7 cellular contexts compared by ENCODE assay signal in genomic region chr10:43265799-43266721, GRCh38. TPM values are rescaled to one million over a fixed set of nuclear protein-coding genes. Genes with fewer than 3 reads are reported as not detected.
DNase-seq lines count a peak whose midpoint lies in the region; ATAC-seq and TF ChIP-seq lines count a peak whose summit lies in the region.

No MANE protein-coding gene starts in this region.

- H3K27me3 Mint-ChIP-seq in WTC11 (ENCODE audit: low read depth) (peaks cover 54% of the 10 kb centered on the region), naive B cell (peaks cover 31 to 79% (median 78%) of the 10 kb centered on the region in 3 donors)

- TF ChIP-seq CTCF in HEK293 (tag by site-specific recombination; IDR thresholded peaks at IDR 0.05), result peak; percentile 84
- no peak for TF ChIP-seq CTCF in WTC11 (IDR thresholded peaks at IDR 0.05)
- TF ChIP-seq CTCF in coronary artery (IDR thresholded peaks at IDR 0.05), result no peak

- H3K9me3 Mint-ChIP-seq in WTC11, result no peaks in the 10 kb centered on the region; the same call in 1 of the 2 replicates
- peaks cover 0 to 3% (median 0%) of the 10 kb centered on the region in 7 donors for H3K9me3 Mint-ChIP-seq in naive B cell

- ATAC-seq in WTC11, result peak; percentile 61
- ATAC-seq in naive B cell (ENCODE audit: low read depth in 2 of 2), result peak in 1 of 2 donors; percentile 33
- ATAC-seq in HG03521 (IDR thresholded peaks at IDR 0.05; ENCODE audit: unreplicated experiment), result no peak
- ATAC-seq in GM19397 (IDR thresholded peaks at IDR 0.05; ENCODE audit: unreplicated experiment), result no peak

- H3K36me3 ChIP-seq in HEK293 (ENCODE audit: control insufficient read depth in 2 of 2, insufficient read depth in 1 of 2, low read length in 2 of 2), result no peaks in the 10 kb centered on the region

- H3K36me3 Mint-ChIP-seq in WTC11 (no peaks in the 10 kb centered on the region), naive B cell (no peaks in the 10 kb centered on the region)

- POLR2A ChIA-PET in HEK293 (lab: Yijun Ruan, JAX), result interaction anchor here (1.0 kb wide), 1 partner anchor 143 kb away, joined by 3 read pairs; the partner anchor contains the start of gene HNRNPF
- POLR2A ChIA-PET in WTC11 (lab: Charles Lee), result interaction anchor here (0.8 to 1.0 kb wide), 2 partner anchors 45 to 46 kb away, joined by 3 to 4 read pairs; no protein-coding TSS in a partner anchor

- H3K4me3 ChIP-seq in HEK293 (ENCODE audit: low read depth, low read length) (no peak overlapping the region), coronary artery (peak overlapping the region; percentile 68)

- CTCF ChIA-PET in HEK293 (lab: Yijun Ruan, JAX), result interaction anchor here (0.7 to 1.2 kb wide), 2 partner anchors 26 to 129 kb away, joined by 3 read pairs; no protein-coding TSS in a partner anchor
- CTCF ChIA-PET in WTC11 (lab: Charles Lee), result interaction anchor here (0.6 to 10.7 kb wide), 19 partner anchors 10 to 156 kb away, joined by 3 to 94 read pairs (median 6); no protein-coding TSS in a partner anchor

- H3K27ac Mint-ChIP-seq in WTC11, result no peak overlapping the region
- no peak overlapping the region for H3K27ac Mint-ChIP-seq in naive B cell

- H3K4me3 Mint-ChIP-seq in WTC11, result peak overlapping the region; percentile 74
- peak overlapping the region in 7 of 8 donors; percentile 63 to 84 (median 73) for H3K4me3 Mint-ChIP-seq in naive B cell

- H3K4me1 ChIP-seq in HEK293 (ENCODE audit: control insufficient read depth, insufficient read depth, low read length), result no peaks in the 10 kb centered on the region; the same call in 1 of the 2 replicates

- H3K4me1 Mint-ChIP-seq in WTC11 (peaks cover 7% of the 10 kb centered on the region), naive B cell (peaks cover 4 to 12% (median 10%) of the 10 kb centered on the region in 3 donors)

- H3K27ac ChIP-seq in HEK293 (ENCODE audit: extremely low read depth, low read depth, low read length) (no peak overlapping the region), coronary artery (no peak overlapping the region)

- peak; percentile 55 for DNase-seq in WTC11 (ENCODE audit: low spot score)
- peak; percentile 71 for DNase-seq in coronary artery (ENCODE audit: low spot score)
- DNase-seq in naive B cell, result no peak
- DNase-seq in kidney glomerular epithelial cell (lab: John Stamatoyannopoulos, UW), result no peak

- no peaks in the 10 kb centered on the region for H3K9me3 ChIP-seq in HEK293 (ENCODE audit: control insufficient read depth, insufficient read depth, low read depth, low read length)

TF ChIP-seq in HEK293, 187 proteins besides CTCF, POLR2A, EP300 and RAD21 (continues in another document):
- TF ChIP-seq PRDM10 (tag by site-specific recombination; IDR thresholded peaks at IDR 0.05), result peak; percentile 37; the same call in 1 of the 2 replicates
- peak; percentile 16; the same call in 1 of the 2 replicates for TF ChIP-seq EGR2 (tag by site-specific recombination; IDR thresholded peaks at IDR 0.05; ENCODE audit: low read depth)
- TF ChIP-seq, protein P1, sequence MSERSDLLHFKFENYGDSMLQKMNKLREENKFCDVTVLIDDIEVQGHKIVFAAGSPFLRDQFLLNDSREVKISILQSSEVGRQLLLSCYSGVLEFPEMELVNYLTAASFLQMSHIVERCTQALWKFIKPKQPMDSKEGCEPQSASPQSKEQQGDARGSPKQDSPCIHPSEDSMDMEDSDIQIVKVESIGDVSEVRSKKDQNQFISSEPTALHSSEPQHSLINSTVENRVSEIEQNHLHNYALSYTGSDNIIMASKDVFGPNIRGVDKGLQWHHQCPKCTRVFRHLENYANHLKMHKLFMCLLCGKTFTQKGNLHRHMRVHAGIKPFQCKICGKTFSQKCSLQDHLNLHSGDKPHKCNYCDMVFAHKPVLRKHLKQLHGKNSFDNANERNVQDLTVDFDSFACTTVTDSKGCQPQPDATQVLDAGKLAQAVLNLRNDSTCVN (tag by site-specific recombination; optimal IDR thresholded peaks at IDR 0.05), result peak; percentile 35
- TF ChIP-seq ZNF560 (tag by site-specific recombination; IDR thresholded peaks at IDR 0.05; ENCODE audit: borderline replicate concordance), result no peak
- TF ChIP-seq GLIS2 (tag by site-specific recombination; IDR thresholded peaks at IDR 0.05), result peak; percentile 82
- TF ChIP-seq ZFP69B (tag by site-specific recombination; IDR thresholded peaks at IDR 0.05), result 0 out of 2 replicates have a peak, but pooled peaks have one; percentile 31

TF ChIP-seq in WTC11, 78 proteins besides CTCF, POLR2A, EP300 and RAD21:
- TF ChIP-seq ZNF532 (CRISPR knock-in tag; IDR thresholded peaks at IDR 0.05; ENCODE audit: borderline replicate concordance) (no peak), ZNF121 (CRISPR knock-in tag; IDR thresholded peaks at IDR 0.05) (0 out of 2 replicates have a peak, but pooled peaks have one; percentile 19)
TF ChIP-seq in WTC11: peak in this region for 1.

RNA-seq across cellular contexts. Expression of gene RASGEF1A, which starts 0.8 kb away (rescaled TPM):
- total RNA-seq in WTC11 (2021), result 20.8 to 21.4 TPM (median 21.0 TPM) in 3 replicates
- polyA plus RNA-seq in naive B cell (ENCODE audit: low read depth in 6 of 6), result under 1 TPM in 5 of 6 donors, not detected in 1; 0.21 to 0.73 (median 0.37) TPM

Comparison
In these comparisons a context has a peak if more than half of its experiments do, and no peak if none do; other contexts are left out.
1. DNase-seq: peak in WTC11 (single experiment) and coronary artery (single experiment); none in naive B cell (single experiment) and kidney glomerular epithelial cell (single experiment).
2. Of the 8 proteins assayed by ChIP-seq in both HEK293 and WTC11: peak only in HEK293: CTCF and ZNF423; only in WTC11: ZNF121; in both: none; in neither: 5.